18 cellular contexts compared by ENCODE assay signal in the genomic region with DNA sequence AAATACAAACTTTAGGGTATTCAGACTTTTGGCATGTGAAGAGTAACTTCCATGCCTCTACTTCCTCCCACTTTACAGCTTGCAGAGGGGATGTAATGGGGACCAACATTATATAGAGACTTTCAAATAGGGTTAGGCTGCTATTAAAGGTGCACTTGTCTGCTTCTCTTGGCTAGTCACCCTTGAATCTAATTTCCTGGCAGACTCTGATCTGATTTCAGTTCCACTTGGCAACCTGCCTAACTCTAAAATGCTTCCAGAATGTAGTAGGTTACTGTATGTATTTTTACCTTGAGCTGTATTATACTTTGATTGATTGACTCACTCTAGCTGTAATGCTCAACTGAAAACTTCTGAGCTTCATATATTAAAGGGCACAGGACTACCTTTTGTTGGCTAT.
DNase-seq lines count a peak whose midpoint lies in the region; ATAC-seq and TF ChIP-seq lines count a peak whose summit lies in the region.
"Had no signal": no experiment of that assay in that cellular context is flagged by ENCODE, and none has a peak within 500 bp of the region (broad histone marks: within the 10 kb centered on the region; RNA-seq: fewer than 3 reads in every experiment).

No MANE protein-coding gene starts in this region.

- H3K27me3 ChIP-seq in H7 (ENCODE audit: control insufficient read depth, insufficient read depth, low read length) (no peaks in the 10 kb centered on the region), GM23338 (ENCODE audit: insufficient read depth) (no peaks in the 10 kb centered on the region)
- H3K27me3 ChIP-seq in CD4-positive, alpha-beta memory T cell (ENCODE audit: insufficient read depth, low read length): no peaks in the 10 kb centered on the region
- H3K27me3 ChIP-seq: body of pancreas had no signal

- no peaks in the 10 kb centered on the region for H3K36me3 ChIP-seq in H7 (replicated peaks; ENCODE audit: control insufficient read depth, insufficient read depth, low read length)
- no peaks in the 10 kb centered on the region for H3K36me3 ChIP-seq in GM23338 (ENCODE audit: insufficient read depth)
- no peaks in the 10 kb centered on the region for H3K36me3 ChIP-seq in CD4-positive, alpha-beta memory T cell (ENCODE audit: insufficient read depth, low read length)

- no peak overlapping the region for H2AFZ ChIP-seq in GM23338

- no peaks in the 10 kb centered on the region for H3F3A ChIP-seq in GM23338 (replicated peaks; ENCODE audit: low read depth)

- ATAC-seq in GM23338: no peak
- ATAC-seq: body of pancreas, left ventricle myocardium superior had no signal

- no peak overlapping the region for H3K27ac Mint-ChIP-seq in GM23338
- H3K27ac Mint-ChIP-seq in CD4-positive, alpha-beta memory T cell: no peak overlapping the region
- H3K27ac Mint-ChIP-seq: activated naive CD8-positive, alpha-beta T cell treated with anti-CD3 and anti-CD28 coated beads, Interleukin-2, amount 10 ng/mL, durations not matched to agents 7 days and 5 days had no signal

- H3K4me3 Mint-ChIP-seq in GM23338: no peak overlapping the region
- H3K4me3 Mint-ChIP-seq in CD4-positive, alpha-beta memory T cell: no peak overlapping the region
- H3K4me3 Mint-ChIP-seq: activated naive CD8-positive, alpha-beta T cell treated with anti-CD3 and anti-CD28 coated beads, Interleukin-2, amount 10 ng/mL, durations not matched to agents 7 days and 5 days had no signal

- DNase-seq in NCI-H82 (lab: John Stamatoyannopoulos, UW): peak; percentile 8
- no peak for DNase-seq in NCI-H82 treated with DMSO at 0.1 percent for 48 hours (lab: John Stamatoyannopoulos, UW; ENCODE audit: unreplicated experiment)
- peak; percentile 17 for DNase-seq in NCI-H1105 (lab: John Stamatoyannopoulos, UW)
- peak; percentile 48 for DNase-seq in RPMI8226
- no peak for DNase-seq in H7
- no peak for DNase-seq in foreskin melanocyte
- no peak for DNase-seq in GM23338 (ENCODE audit: low spot score)
- no peak for DNase-seq in CD4-positive, alpha-beta memory T cell
- DNase-seq: activated CD4-positive, CD25-positive, alpha-beta regulatory T cell treated with anti-CD3 and anti-CD28 coated beads, Interleukin-2, amount 50 U/mL, for 72 hours; activated naive CD8-positive, alpha-beta T cell treated with anti-CD3 and anti-CD28 coated beads, Interleukin-2, amount 10 ng/mL, durations not matched to agents 7 days and 5 days; body of pancreas; DMS53; glutamatergic neuron; left ventricle myocardium superior; NCI-H146; NCI-H526; T-helper 9 cell had no signal

- no peaks in the 10 kb centered on the region for H3K79me2 ChIP-seq in GM23338 (replicated peaks; ENCODE audit: insufficient read depth)

- POLR2A ChIA-PET in CD4-positive, alpha-beta memory T cell (lab: Charles Lee; ENCODE audit: partially characterized antibody): no interaction called here

- H3K36me3 Mint-ChIP-seq in GM23338 (ENCODE audit: low read depth): no peaks in the 10 kb centered on the region
- no peaks in the 10 kb centered on the region for H3K36me3 Mint-ChIP-seq in CD4-positive, alpha-beta memory T cell
- H3K36me3 Mint-ChIP-seq: activated naive CD8-positive, alpha-beta T cell treated with anti-CD3 and anti-CD28 coated beads, Interleukin-2, amount 10 ng/mL, durations not matched to agents 7 days and 5 days had no signal

- H3K9me2 ChIP-seq in GM23338 (ENCODE audit: insufficient read depth): no peaks in the 10 kb centered on the region

- no peak overlapping the region for H3K4me2 ChIP-seq in GM23338

- intact Hi-C loops in CD4-positive, alpha-beta memory T cell (cut with micrococcal nuclease): no loop called here

- no peaks in the 10 kb centered on the region for H4K20me1 ChIP-seq in GM23338 (replicated peaks; ENCODE audit: insufficient read depth)

- no peak for TF ChIP-seq CTCF in GM23338 (conservative IDR thresholded peaks at IDR 0.05; ENCODE audit: low read depth in 2 of 2)

- H3K4me3 ChIP-seq in H7 (ENCODE audit: insufficient read depth, low read depth, low read length) (no peak overlapping the region), GM23338 (no peak overlapping the region)
- no peak overlapping the region for H3K4me3 ChIP-seq in CD4-positive, alpha-beta memory T cell (ENCODE audit: low read length in 2 of 2)
- H3K4me3 ChIP-seq: body of pancreas, SK-N-MC had no signal

- H3K4me1 Mint-ChIP-seq in GM23338: 0 out of 3 replicates have a peak, but pooled peaks cover 2% of the 10 kb centered on the region
- no peaks in the 10 kb centered on the region for H3K4me1 Mint-ChIP-seq in CD4-positive, alpha-beta memory T cell
- H3K4me1 Mint-ChIP-seq: activated naive CD8-positive, alpha-beta T cell treated with anti-CD3 and anti-CD28 coated beads, Interleukin-2, amount 10 ng/mL, durations not matched to agents 7 days and 5 days had no signal

- H3K27ac ChIP-seq in GM23338 (ENCODE audit: low read depth): no peak overlapping the region
- H3K27ac ChIP-seq in CD4-positive, alpha-beta memory T cell (ENCODE audit: low read depth, low read length): no peak overlapping the region
- H3K27ac ChIP-seq: body of pancreas, SK-N-MC had no signal

- CTCF ChIA-PET in CD4-positive, alpha-beta memory T cell (lab: Charles Lee; ENCODE audit: partially characterized antibody): no interaction called here

- no peaks in the 10 kb centered on the region for H3K9me3 Mint-ChIP-seq in GM23338
- H3K9me3 Mint-ChIP-seq in CD4-positive, alpha-beta memory T cell: peaks cover 0 to 16% (median 5%) of the 10 kb centered on the region in 8 donors

- no peaks in the 10 kb centered on the region for H3K9me3 ChIP-seq in CD4-positive, alpha-beta memory T cell (ENCODE audit: control insufficient read depth in 1 of 2, low read length in 2 of 2)
- H3K9me3 ChIP-seq: body of pancreas had no signal

- H3K4me1 ChIP-seq in GM23338 (ENCODE audit: insufficient read depth): no peaks in the 10 kb centered on the region
- H3K4me1 ChIP-seq in CD4-positive, alpha-beta memory T cell (ENCODE audit: insufficient read depth, low read length): no peaks in the 10 kb centered on the region
- H3K4me1 ChIP-seq: body of pancreas had no signal

- peaks cover 1% of the 10 kb centered on the region for H3K27me3 Mint-ChIP-seq in GM23338 (ENCODE audit: insufficient read depth, low read depth, poor library complexity)
- H3K27me3 Mint-ChIP-seq in CD4-positive, alpha-beta memory T cell: no peaks in the 10 kb centered on the region
- H3K27me3 Mint-ChIP-seq: activated naive CD8-positive, alpha-beta T cell treated with anti-CD3 and anti-CD28 coated beads, Interleukin-2, amount 10 ng/mL, durations not matched to agents 7 days and 5 days had no signal

TF ChIP-seq in GM23338, 12 proteins besides CTCF, POLR2A, EP300 and RAD21 (continues in another document):
- TF ChIP-seq, protein P1, sequence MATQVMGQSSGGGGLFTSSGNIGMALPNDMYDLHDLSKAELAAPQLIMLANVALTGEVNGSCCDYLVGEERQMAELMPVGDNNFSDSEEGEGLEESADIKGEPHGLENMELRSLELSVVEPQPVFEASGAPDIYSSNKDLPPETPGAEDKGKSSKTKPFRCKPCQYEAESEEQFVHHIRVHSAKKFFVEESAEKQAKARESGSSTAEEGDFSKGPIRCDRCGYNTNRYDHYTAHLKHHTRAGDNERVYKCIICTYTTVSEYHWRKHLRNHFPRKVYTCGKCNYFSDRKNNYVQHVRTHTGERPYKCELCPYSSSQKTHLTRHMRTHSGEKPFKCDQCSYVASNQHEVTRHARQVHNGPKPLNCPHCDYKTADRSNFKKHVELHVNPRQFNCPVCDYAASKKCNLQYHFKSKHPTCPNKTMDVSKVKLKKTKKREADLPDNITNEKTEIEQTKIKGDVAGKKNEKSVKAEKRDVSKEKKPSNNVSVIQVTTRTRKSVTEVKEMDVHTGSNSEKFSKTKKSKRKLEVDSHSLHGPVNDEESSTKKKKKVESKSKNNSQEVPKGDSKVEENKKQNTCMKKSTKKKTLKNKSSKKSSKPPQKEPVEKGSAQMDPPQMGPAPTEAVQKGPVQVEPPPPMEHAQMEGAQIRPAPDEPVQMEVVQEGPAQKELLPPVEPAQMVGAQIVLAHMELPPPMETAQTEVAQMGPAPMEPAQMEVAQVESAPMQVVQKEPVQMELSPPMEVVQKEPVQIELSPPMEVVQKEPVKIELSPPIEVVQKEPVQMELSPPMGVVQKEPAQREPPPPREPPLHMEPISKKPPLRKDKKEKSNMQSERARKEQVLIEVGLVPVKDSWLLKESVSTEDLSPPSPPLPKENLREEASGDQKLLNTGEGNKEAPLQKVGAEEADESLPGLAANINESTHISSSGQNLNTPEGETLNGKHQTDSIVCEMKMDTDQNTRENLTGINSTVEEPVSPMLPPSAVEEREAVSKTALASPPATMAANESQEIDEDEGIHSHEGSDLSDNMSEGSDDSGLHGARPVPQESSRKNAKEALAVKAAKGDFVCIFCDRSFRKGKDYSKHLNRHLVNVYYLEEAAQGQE (IDR thresholded peaks at IDR 0.05; ENCODE audit: unreplicated experiment): no peak
- TF ChIP-seq POLR2AphosphoS5 (IDR thresholded peaks at IDR 0.05; ENCODE audit: low read depth) (no peak), EZH2 (IDR thresholded peaks at IDR 0.05; ENCODE audit: low read depth, unreplicated experiment) (no peak), CREB1 (CRISPR knock-in tag; IDR thresholded peaks at IDR 0.05; ENCODE audit: low read depth) (no peak), JUNB (IDR thresholded peaks at IDR 0.05; ENCODE audit: unreplicated experiment) (no peak), EZH2phosphoT487 (IDR thresholded peaks at IDR 0.05; ENCODE audit: unreplicated experiment) (no peak), ZNF114 (CRISPR knock-in tag; IDR thresholded peaks at IDR 0.05) (no peak)
- TF ChIP-seq, protein P2, sequence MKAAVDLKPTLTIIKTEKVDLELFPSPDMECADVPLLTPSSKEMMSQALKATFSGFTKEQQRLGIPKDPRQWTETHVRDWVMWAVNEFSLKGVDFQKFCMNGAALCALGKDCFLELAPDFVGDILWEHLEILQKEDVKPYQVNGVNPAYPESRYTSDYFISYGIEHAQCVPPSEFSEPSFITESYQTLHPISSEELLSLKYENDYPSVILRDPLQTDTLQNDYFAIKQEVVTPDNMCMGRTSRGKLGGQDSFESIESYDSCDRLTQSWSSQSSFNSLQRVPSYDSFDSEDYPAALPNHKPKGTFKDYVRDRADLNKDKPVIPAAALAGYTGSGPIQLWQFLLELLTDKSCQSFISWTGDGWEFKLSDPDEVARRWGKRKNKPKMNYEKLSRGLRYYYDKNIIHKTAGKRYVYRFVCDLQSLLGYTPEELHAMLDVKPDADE (IDR thresholded peaks at IDR 0.05): no peak

Comparison
In these comparisons a context has a peak if more than half of its experiments do, and no peak if none do; other contexts are left out.
1. DNase-seq: peak in NCI-H82 (single experiment), NCI-H1105 (single experiment) and RPMI8226 (single experiment); none in NCI-H82 treated with DMSO at 0.1 percent for 48 hours (single experiment), H7 (single experiment), foreskin melanocyte (single experiment), GM23338 (single experiment) and CD4-positive, alpha-beta memory T cell (0 of 5).